1 cellular context compared by ENCODE assay signal in the genomic region with DNA sequence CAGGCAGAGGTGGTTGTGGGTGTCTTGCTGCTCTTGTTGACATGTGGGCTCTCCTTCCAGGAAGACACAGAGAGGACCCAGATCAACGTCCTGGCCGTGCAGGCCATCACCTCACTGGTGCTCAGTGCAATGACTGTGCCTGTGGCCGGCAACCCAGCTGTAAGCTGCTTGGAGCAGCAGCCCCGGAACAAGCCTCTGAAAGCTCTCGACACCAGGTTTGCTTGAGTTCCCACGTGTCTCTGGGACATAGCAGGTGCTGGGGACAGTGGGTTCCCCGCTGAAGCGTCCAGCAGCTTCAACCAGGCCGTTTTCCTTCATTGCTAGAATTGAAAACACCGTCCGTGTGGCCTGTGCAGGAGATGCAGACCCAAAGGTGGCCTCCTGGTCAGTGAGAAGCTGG.
TF ChIP-seq lines count a peak whose summit lies in the region.

No MANE protein-coding gene starts in this region.

TF ChIP-seq in HepG2, 621 proteins besides CTCF, POLR2A, EP300 and RAD21 (continued from another document):
- TF ChIP-seq ZNF260 (CRISPR knock-in tag; IDR thresholded peaks at IDR 0.05; ENCODE audit: borderline replicate concordance, low read depth) = no peak
- TF ChIP-seq ZNF562 (CRISPR knock-in tag; IDR thresholded peaks at IDR 0.05; ENCODE audit: borderline replicate concordance) = no peak
- no peak for TF ChIP-seq SUZ12 (IDR thresholded peaks at IDR 0.05; ENCODE audit: low read depth, low read length)
- TF ChIP-seq, protein P1, sequence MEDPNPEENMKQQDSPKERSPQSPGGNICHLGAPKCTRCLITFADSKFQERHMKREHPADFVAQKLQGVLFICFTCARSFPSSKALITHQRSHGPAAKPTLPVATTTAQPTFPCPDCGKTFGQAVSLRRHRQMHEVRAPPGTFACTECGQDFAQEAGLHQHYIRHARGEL (CRISPR knock-in tag; IDR thresholded peaks at IDR 0.05) = no peak
- no peak for TF ChIP-seq PHF8 (CRISPR knock-in tag; IDR thresholded peaks at IDR 0.05)
- no peak for TF ChIP-seq FOXA1 (IDR thresholded peaks at IDR 0.05)
- no peak for TF ChIP-seq FOXA1 (CRISPR knock-in tag; IDR thresholded peaks at IDR 0.05)
- no peak for TF ChIP-seq SMAD1 (CRISPR knock-in tag; IDR thresholded peaks at IDR 0.05; ENCODE audit: borderline replicate concordance, low read depth)
- TF ChIP-seq ZNF468 (CRISPR knock-in tag; IDR thresholded peaks at IDR 0.05) = no peak
- no peak for TF ChIP-seq ZFX (CRISPR knock-in tag; IDR thresholded peaks at IDR 0.05; ENCODE audit: low read depth)
- TF ChIP-seq, protein P2, sequence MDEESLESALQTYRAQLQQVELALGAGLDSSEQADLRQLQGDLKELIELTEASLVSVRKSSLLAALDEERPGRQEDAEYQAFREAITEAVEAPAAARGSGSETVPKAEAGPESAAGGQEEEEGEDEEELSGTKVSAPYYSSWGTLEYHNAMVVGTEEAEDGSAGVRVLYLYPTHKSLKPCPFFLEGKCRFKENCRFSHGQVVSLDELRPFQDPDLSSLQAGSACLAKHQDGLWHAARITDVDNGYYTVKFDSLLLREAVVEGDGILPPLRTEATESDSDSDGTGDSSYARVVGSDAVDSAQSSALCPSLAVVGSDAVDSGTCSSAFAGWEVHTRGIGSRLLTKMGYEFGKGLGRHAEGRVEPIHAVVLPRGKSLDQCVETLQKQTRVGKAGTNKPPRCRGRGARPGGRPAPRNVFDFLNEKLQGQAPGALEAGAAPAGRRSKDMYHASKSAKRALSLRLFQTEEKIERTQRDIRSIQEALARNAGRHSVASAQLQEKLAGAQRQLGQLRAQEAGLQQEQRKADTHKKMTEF (CRISPR knock-in tag; IDR thresholded peaks at IDR 0.05) = no peak
- no peak for TF ChIP-seq ZNF569 (CRISPR knock-in tag; IDR thresholded peaks at IDR 0.05; ENCODE audit: borderline replicate concordance)
